14 cellular contexts compared by ENCODE assay signal in genomic region chr1:9313576-9313975, GRCh38.
"Had no signal": no experiment of that assay in that cellular context is flagged by ENCODE, and none has a peak within 500 bp of the region (broad histone marks: within the 10 kb centered on the region; RNA-seq: fewer than 3 reads in every experiment).

No MANE protein-coding gene starts in this region.

- H3K27ac ChIP-seq: colonic mucosa, lower lobe of right lung, prostate gland, right lobe of liver, upper lobe of right lung had no signal

- H3K4me1 ChIP-seq: colonic mucosa, prostate gland, right lobe of liver had no signal

- H3K27me3 ChIP-seq: colonic mucosa, right lobe of liver, upper lobe of right lung had no signal

- H3K9me3 Mint-ChIP-seq: activated CD4-positive, alpha-beta memory T cell treated with anti-CD3 and anti-CD28 coated beads, Interleukin-2, amount 10 ng/mL, durations not matched to agents 7 days and 5 days; activated naive CD8-positive, alpha-beta T cell treated with anti-CD3 and anti-CD28 coated beads, Interleukin-2, amount 50 U/mL, for 24 hours; stimulated activated naive B cell treated with anti-CD40 and anti-IgM and Interleukin-4, amounts not matched to agents 10 μg/mL and 1 μg/mL and 100 μg/mL, for 72 hours had no signal

- H3K36me3 ChIP-seq: colonic mucosa, lower lobe of right lung, prostate gland, right lobe of liver, upper lobe of right lung had no signal

- H3K36me3 Mint-ChIP-seq: naive thymus-derived CD4-positive, alpha-beta T cell had no signal

- H3K9me3 ChIP-seq: colonic mucosa, lower lobe of right lung, prostate gland, right lobe of liver, upper lobe of right lung had no signal

- H3K27ac Mint-ChIP-seq: activated naive CD8-positive, alpha-beta T cell treated with anti-CD3 and anti-CD28 coated beads, Interleukin-2, amount 50 U/mL, for 24 hours; stimulated activated naive B cell treated with anti-CD40 and anti-IgM and Interleukin-4, amounts not matched to agents 10 μg/mL and 1 μg/mL and 100 μg/mL, for 72 hours had no signal

- H3K27me3 Mint-ChIP-seq: activated CD4-positive, alpha-beta memory T cell treated with anti-CD3 and anti-CD28 coated beads, Interleukin-2, amount 10 ng/mL, durations not matched to agents 7 days and 5 days; activated naive CD8-positive, alpha-beta T cell treated with anti-CD3 and anti-CD28 coated beads, Interleukin-2, amount 50 U/mL, for 24 hours; stimulated activated naive B cell treated with anti-CD40 and anti-IgM and Interleukin-4, amounts not matched to agents 10 μg/mL and 1 μg/mL and 100 μg/mL, for 72 hours had no signal

- H3K4me3 ChIP-seq: colonic mucosa, lower lobe of right lung, prostate gland, right lobe of liver, upper lobe of right lung had no signal

- DNase-seq: activated CD4-positive, alpha-beta memory T cell treated with anti-CD3 and anti-CD28 coated beads, Interleukin-2, amount 10 ng/mL, durations not matched to agents 7 days and 5 days; activated naive CD4-positive, alpha-beta T cell treated with Interleukin-2 at 50 U/mL for 16 hours; activated naive CD8-positive, alpha-beta T cell treated with anti-CD3 and anti-CD28 coated beads, Interleukin-2, amount 50 U/mL, for 24 hours; colonic mucosa; effector CD8-positive, alpha-beta T cell; hypothalamus; lower lobe of right lung; naive thymus-derived CD4-positive, alpha-beta T cell; right lobe of liver; stimulated activated CD4-positive, alpha-beta T cell treated with anti-CD3 and anti-CD28 coated beads, Interleukin-2, amount 100 ng/mL, for 24 hours; stimulated activated naive B cell treated with anti-CD40 and anti-IgM and Interleukin-4, amounts not matched to agents 10 μg/mL and 1 μg/mL and 100 μg/mL, for 72 hours; upper lobe of right lung had no signal

- ATAC-seq: activated CD4-positive, CD25-positive, alpha-beta regulatory T cell treated with anti-CD3 and anti-CD28 coated beads, Interleukin-2, amount 50 U/mL, for 24 hours; activated naive CD8-positive, alpha-beta T cell treated with anti-CD3 and anti-CD28 coated beads, Interleukin-2, amount 50 U/mL, for 24 hours; lower lobe of right lung; naive thymus-derived CD4-positive, alpha-beta T cell; right lobe of liver; stimulated activated naive B cell treated with anti-CD40 and anti-IgM and Interleukin-4, amounts not matched to agents 10 μg/mL and 1 μg/mL and 100 μg/mL, for 72 hours; upper lobe of right lung had no signal

- H3K4me3 Mint-ChIP-seq: activated CD4-positive, alpha-beta memory T cell treated with anti-CD3 and anti-CD28 coated beads, Interleukin-2, amount 10 ng/mL, durations not matched to agents 7 days and 5 days; activated naive CD8-positive, alpha-beta T cell treated with anti-CD3 and anti-CD28 coated beads, Interleukin-2, amount 50 U/mL, for 24 hours; naive thymus-derived CD4-positive, alpha-beta T cell; stimulated activated naive B cell treated with anti-CD40 and anti-IgM and Interleukin-4, amounts not matched to agents 10 μg/mL and 1 μg/mL and 100 μg/mL, for 72 hours had no signal
